Comparison of ENCODE assay signal across 15 cellular contexts in genomic region chr2:9830685-9831410, GRCh38. TPM values are rescaled to one million over a fixed set of nuclear protein-coding genes. Genes with fewer than 3 reads are reported as not detected.
A peak's percentile ranks its signal among the peaks of the same experiment; 100 is the strongest.
DNase-seq lines count a peak whose midpoint lies in the region; ATAC-seq, FAIRE-seq and TF ChIP-seq lines count a peak whose summit lies in the region.
"Had no signal": no experiment of that assay in that cellular context is flagged by ENCODE, and none has a peak within 500 bp of the region (broad histone marks: within the 10 kb centered on the region; RNA-seq: fewer than 3 reads in every experiment).

No MANE protein-coding gene starts in this region.

- no peaks in the 10 kb centered on the region for H3K9me2 ChIP-seq in PC-3 (replicated peaks; ENCODE audit: low read length)

- CTCF ChIA-PET in PC-3 (lab: Charles Lee): no interaction called here

- DNase-seq in activated CD4-positive, alpha-beta T cell treated with anti-CD3 and anti-CD28 coated beads, Interleukin-2, amount 10 ng/mL, durations not matched to agents 24 days and 14 days: peak; percentile 71
- no peak for DNase-seq in activated CD4-positive, alpha-beta T cell treated with anti-CD3 and anti-CD28 coated beads, Interleukin-2, amount 50 U/mL, for 4 hours
- DNase-seq in PC-3 (no peak), kidney (no peak), thyroid gland (peak; percentile 57 to 60), GM19238 (ENCODE audit: insufficient read length, low spot score) (no peak), foreskin fibroblast (no peak), hypothalamus (lab: John Stamatoyannopoulos, UW) (no peak)
- DNase-seq: anterior cingulate cortex; effector memory CD8-positive, alpha-beta T cell; NCI-H1436; sigmoid colon; T1000 had no signal

- H3K27ac Mint-ChIP-seq in activated CD4-positive, alpha-beta T cell treated with anti-CD3 and anti-CD28 coated beads, Interleukin-2, amount 10 ng/mL, durations not matched to agents 24 days and 14 days: no peak overlapping the region
- H3K27ac Mint-ChIP-seq: effector memory CD8-positive, alpha-beta T cell had no signal

- H3K4me3 Mint-ChIP-seq in activated CD4-positive, alpha-beta T cell treated with anti-CD3 and anti-CD28 coated beads, Interleukin-2, amount 10 ng/mL, durations not matched to agents 24 days and 14 days: no peak overlapping the region
- H3K4me3 Mint-ChIP-seq: effector memory CD8-positive, alpha-beta T cell had no signal

- H3K79me2 ChIP-seq in PC-3 (ENCODE audit: low read length): no peaks in the 10 kb centered on the region

- H3K9ac ChIP-seq in PC-3 (ENCODE audit: low read length) (peak overlapping the region; percentile 42), kidney (ENCODE audit: low read length in 2 of 2) (no peak overlapping the region)

- H3K4me2 ChIP-seq in PC-3 (ENCODE audit: low read length): peak overlapping the region; percentile 85

- ATAC-seq in PC-3: peak; percentile 43; the same call in 1 of the 2 replicates
- ATAC-seq: effector memory CD8-positive, alpha-beta T cell had no signal

- H3K4me3 ChIP-seq in PC-3 (ENCODE audit: low read length): peak overlapping the region; percentile 53
- H3K4me3 ChIP-seq in kidney (ENCODE audit: low read length in 2 of 2): peak overlapping the region in 1 of 2 donors; percentile 1
- H3K4me3 ChIP-seq in thyroid gland (replicated peaks in 1 of 3): no peak overlapping the region
- H3K4me3 ChIP-seq in foreskin fibroblast (ENCODE audit: low read depth in 1 of 2, low read length in 2 of 2): no peak overlapping the region
- H3K4me3 ChIP-seq: sigmoid colon, tibial nerve had no signal

- H3K9me3 Mint-ChIP-seq in activated CD4-positive, alpha-beta T cell treated with anti-CD3 and anti-CD28 coated beads, Interleukin-2, amount 10 ng/mL, durations not matched to agents 24 days and 14 days: no peaks in the 10 kb centered on the region
- H3K9me3 Mint-ChIP-seq: effector memory CD8-positive, alpha-beta T cell had no signal

- TF ChIP-seq POLR2A in thyroid gland (IDR thresholded peaks at IDR 0.05): no peak

- H3K27me3 Mint-ChIP-seq in activated CD4-positive, alpha-beta T cell treated with anti-CD3 and anti-CD28 coated beads, Interleukin-2, amount 10 ng/mL, durations not matched to agents 24 days and 14 days: peaks cover 46% of the 10 kb centered on the region
- H3K27me3 Mint-ChIP-seq: effector memory CD8-positive, alpha-beta T cell had no signal

- H2AFZ ChIP-seq in PC-3 (ENCODE audit: low read length): 0 out of 2 replicates have a peak overlapping the region, but pooled peaks have one; percentile 11

- POLR2A ChIA-PET in PC-3 (lab: Charles Lee; ENCODE audit: unreplicated experiment): no interaction called here

- H3F3A ChIP-seq in PC-3 (ENCODE audit: low read length, unreplicated experiment): peaks cover 3% of the 10 kb centered on the region

- no peaks in the 10 kb centered on the region for H3K9me3 ChIP-seq in PC-3 (ENCODE audit: low read length)
- no peaks in the 10 kb centered on the region for H3K9me3 ChIP-seq in kidney (ENCODE audit: control insufficient read depth in 1 of 2, low read length in 2 of 2)
- no peaks in the 10 kb centered on the region for H3K9me3 ChIP-seq in thyroid gland
- H3K9me3 ChIP-seq: sigmoid colon, tibial nerve had no signal

- WGBS in thyroid gland, 2 donors: 29 to 62% methylated on average over 5 of the region's 5 CpGs

- FAIRE-seq in kidney (lab: Jason Lieb, UNC): no peak

- TF ChIP-seq CTCF in PC-3 (conservative IDR thresholded peaks at IDR 0.05; ENCODE audit: low read depth, low read length): no peak
- TF ChIP-seq CTCF in kidney (IDR thresholded peaks at IDR 0.05; ENCODE audit: borderline replicate concordance, extremely low read depth, insufficient read depth): no peak
- no peak for TF ChIP-seq CTCF in thyroid gland (IDR thresholded peaks at IDR 0.05)
- TF ChIP-seq CTCF in foreskin fibroblast (IDR thresholded peaks at IDR 0.05; ENCODE audit: low read depth, low read length): no peak

- H4K20me1 ChIP-seq in PC-3 (ENCODE audit: low read length): no peaks in the 10 kb centered on the region

- intact Hi-C loops in activated CD4-positive, alpha-beta T cell treated with anti-CD3 and anti-CD28 coated beads, Interleukin-2, amount 10 ng/mL, durations not matched to agents 24 days and 14 days (cut with micrococcal nuclease): no loop called here
- intact Hi-C loops in PC-3 (cut with micrococcal nuclease): no loop called here
- intact Hi-C loops in kidney (cut with DNase I): no loop called here
- intact Hi-C loops in thyroid gland (cut with DNase I): no loop called here

- no peaks in the 10 kb centered on the region for H3K27me3 ChIP-seq in PC-3 (ENCODE audit: low read length)
- H3K27me3 ChIP-seq in thyroid gland: no peaks in the 10 kb centered on the region
- H3K27me3 ChIP-seq: sigmoid colon, tibial nerve had no signal

- H3K27ac ChIP-seq in PC-3 (ENCODE audit: low read length) (peak overlapping the region; percentile 84), kidney (ENCODE audit: low read depth in 2 of 2, low read length in 2 of 2) (peak overlapping the region; percentile 55 to 81), thyroid gland (peak overlapping the region; percentile 71 to 82 (median 78))
- H3K27ac ChIP-seq: HL-60, sigmoid colon, tibial nerve had no signal

- H3K36me3 Mint-ChIP-seq in activated CD4-positive, alpha-beta T cell treated with anti-CD3 and anti-CD28 coated beads, Interleukin-2, amount 10 ng/mL, durations not matched to agents 24 days and 14 days (ENCODE audit: low read depth): no peaks in the 10 kb centered on the region

- H3K4me1 ChIP-seq in PC-3 (ENCODE audit: insufficient read depth, low read length) (peaks cover 12% of the 10 kb centered on the region), kidney (ENCODE audit: control insufficient read depth in 1 of 2, insufficient read depth in 1 of 2, low read depth in 1 of 2, low read length in 2 of 2) (peaks cover 0 to 3% of the 10 kb centered on the region in 2 donors), thyroid gland (peaks cover 10 to 19% of the 10 kb centered on the region in 2 donors)
- H3K4me1 ChIP-seq: sigmoid colon, tibial nerve had no signal

- no TSS peak for BruUV-seq in PC-3 (replicated peaks; lab: Mats Ljungman, UMichigan)

- H3K36me3 ChIP-seq in PC-3 (ENCODE audit: low read depth, low read length) (no peaks in the 10 kb centered on the region), kidney (ENCODE audit: control insufficient read depth in 1 of 2, insufficient read depth in 2 of 2, low read length in 2 of 2) (no peaks in the 10 kb centered on the region), thyroid gland (no peaks in the 10 kb centered on the region)
- H3K36me3 ChIP-seq: sigmoid colon, tibial nerve had no signal

- peaks cover 15% of the 10 kb centered on the region for H3K4me1 Mint-ChIP-seq in activated CD4-positive, alpha-beta T cell treated with anti-CD3 and anti-CD28 coated beads, Interleukin-2, amount 10 ng/mL, durations not matched to agents 24 days and 14 days

RNA-seq across cellular contexts. Expression of gene TAF1B, which starts 12.4 kb away (rescaled TPM):
- total RNA-seq in activated CD4-positive, alpha-beta T cell treated with anti-CD3 and anti-CD28 coated beads, Interleukin-2, amount 10 ng/mL, durations not matched to agents 24 days and 14 days: 21.9 and 22.7 TPM in 2 replicates
- total RNA-seq in PC-3 (2014; rRNA removed) (24.1 and 39.5 TPM in 2 replicates), kidney (27.7 TPM), thyroid gland (10 to 100 TPM; 18.6 to 33.9 (median 25.8) TPM)
- 8.8 TPM for polyA plus RNA-seq in kidney (ENCODE audit: insufficient read depth, low read depth, low replicate concordance)

Comparison
In these comparisons a context has a peak if more than half of its experiments do, and no peak if none do; other contexts are left out.
1. DNase-seq: peak in activated CD4-positive, alpha-beta T cell treated with anti-CD3 and anti-CD28 coated beads, Interleukin-2, amount 10 ng/mL, durations not matched to agents 24 days and 14 days (single experiment) and thyroid gland (2 of 2); none in activated CD4-positive, alpha-beta T cell treated with anti-CD3 and anti-CD28 coated beads, Interleukin-2, amount 50 U/mL, for 4 hours (0 of 2), PC-3 (single experiment), kidney (single experiment), GM19238 (single experiment), foreskin fibroblast (0 of 2) and hypothalamus (0 of 51).
2. Peak in every context shown above with its lines, with median percentiles within 50 percentile points of each other: H3K27ac ChIP-seq.